Comparison of ENCODE assay signal across 35 cellular contexts in the genomic region with DNA sequence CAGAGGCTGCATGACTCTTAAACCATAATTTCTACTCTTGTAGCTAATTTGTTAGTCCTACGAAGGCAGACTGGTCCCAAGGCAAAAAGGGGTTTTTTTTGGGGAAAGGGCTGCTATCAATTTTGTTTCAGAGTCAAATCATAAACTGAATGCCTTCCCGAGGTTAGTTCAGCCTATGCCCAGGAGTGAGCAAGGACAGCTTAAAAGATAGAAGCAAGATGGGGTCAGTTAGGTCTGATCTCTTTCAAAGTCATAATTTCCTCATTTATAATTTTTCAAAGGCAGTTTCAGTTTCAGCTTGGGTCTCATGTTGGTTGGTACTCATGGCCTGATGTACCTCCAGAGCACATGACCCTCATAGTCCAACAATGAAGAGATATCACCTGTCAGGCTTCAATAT. TPM values are rescaled to one million over a fixed set of nuclear protein-coding genes. Genes with fewer than 3 reads are reported as not detected.
"Had no signal": no experiment of that assay in that cellular context is flagged by ENCODE, and none has a peak within 500 bp of the region (broad histone marks: within the 10 kb centered on the region; RNA-seq: fewer than 3 reads in every experiment).

No MANE protein-coding gene starts in this region.

- H3K9me3 ChIP-seq: adrenal gland, body of pancreas had no signal

- H3K4me3 Mint-ChIP-seq: activated B cell treated with CpG ODN at 0.5 μM for 24 hours; activated CD4-positive, alpha-beta memory T cell treated with anti-CD3 and anti-CD28 coated beads for 36 hours; activated naive CD4-positive, alpha-beta T cell treated with anti-CD3 and anti-CD28 coated beads for 36 hours; activated T-cell treated with anti-CD3 and anti-CD28 coated beads, Interleukin-2, amount 50 U/mL, for 4 hours; activated T-helper 1 cell treated with anti-CD3 and anti-CD28 coated beads, Interleukin-12 subunit alpha, Interleukin-12 subunit beta, Interleukin-2, Interleukin-4 antibody, amounts not matched to agents 30 ng/mL and 10 ng/mL and 1 ng/mL, durations not matched to agents 14 hours and 24 hours and 36 hours had no signal

- H3K4me3 ChIP-seq: adrenal gland, body of pancreas had no signal

- H3K27ac ChIP-seq: adrenal gland, body of pancreas, RWPE1, VCaP had no signal

- DNase-seq: activated B cell treated with CpG ODN at 0.5 μM for 24 hours; activated CD4-positive, alpha-beta memory T cell treated with anti-CD3 and anti-CD28 coated beads for 36 hours; activated CD4-positive, alpha-beta T cell treated with anti-CD3 and anti-CD28 coated beads for 4 hours; activated CD4-positive, alpha-beta T cell treated with anti-CD3 and anti-CD28 coated beads, Interleukin-2, amount 50 U/mL, for 1 hour; activated CD4-positive, CD25-positive, alpha-beta regulatory T cell treated with anti-CD3 and anti-CD28 coated beads, Interleukin-2, amount 50 U/mL, for 72 hours; activated CD8-positive, alpha-beta memory T cell treated with anti-CD3 and anti-CD28 coated beads, Interleukin-2, amount 50 U/mL, for 4 hours; activated gamma-delta T cell treated with Interleukin-2 at 50 U/mL for 16 hours; activated naive CD4-positive, alpha-beta T cell treated with anti-CD3 and anti-CD28 coated beads for 36 hours; activated T-cell treated with anti-CD3 and anti-CD28 coated beads for 4 hours; activated T-cell treated with anti-CD3 and anti-CD28 coated beads, Interleukin-2, amount 50 U/mL, for 4 hours; adrenal gland; body of pancreas; caudate nucleus; cerebellar nuclear complex; NCI-H1105; NCI-H1417 treated with DMSO at 0.1 percent for 48 hours; NCI-H187 treated with DMSO at 0.1 percent for 48 hours; NCI-H2081; NCI-H510A treated with DMSO at 0.1 percent for 48 hours; NCI-H69; NCI-H82; PC-3; SW 1271; T-helper 1 cell; T-helper 2 cell; T-helper 9 cell had no signal

- H3K27me3 ChIP-seq: adrenal gland, body of pancreas had no signal

- H3K27ac Mint-ChIP-seq: activated B cell treated with CpG ODN at 0.5 μM for 24 hours; activated CD4-positive, alpha-beta memory T cell treated with anti-CD3 and anti-CD28 coated beads for 36 hours; activated naive CD4-positive, alpha-beta T cell treated with anti-CD3 and anti-CD28 coated beads for 36 hours; activated naive CD4-positive, alpha-beta T cell treated with anti-CD3 and anti-CD28 coated beads, Interleukin-2, amount 50 U/mL, for 72 hours; activated T-helper 1 cell treated with anti-CD3 and anti-CD28 coated beads, Interleukin-12 subunit alpha, Interleukin-12 subunit beta, Interleukin-2, Interleukin-4 antibody, amounts not matched to agents 30 ng/mL and 10 ng/mL and 1 ng/mL, durations not matched to agents 14 hours and 24 hours and 36 hours had no signal

- FAIRE-seq: astrocyte, bronchial epithelial cell, RCC 7860 had no signal

- H3K4me1 ChIP-seq: adrenal gland, body of pancreas had no signal

- H3K36me3 Mint-ChIP-seq: activated CD4-positive, alpha-beta memory T cell treated with anti-CD3 and anti-CD28 coated beads for 36 hours; activated naive CD4-positive, alpha-beta T cell treated with anti-CD3 and anti-CD28 coated beads, Interleukin-2, amount 50 U/mL, for 72 hours had no signal

- ATAC-seq: activated naive CD4-positive, alpha-beta T cell treated with anti-CD3 and anti-CD28 coated beads, Interleukin-2, amount 50 U/mL, for 72 hours; activated T-cell treated with anti-CD3 and anti-CD28 coated beads, Interleukin-2, amount 50 U/mL, for 4 hours; body of pancreas; PC-3; Right ventricle myocardium inferior had no signal

- H3K9me3 Mint-ChIP-seq: activated B cell treated with CpG ODN at 0.5 μM for 24 hours; activated CD4-positive, alpha-beta memory T cell treated with anti-CD3 and anti-CD28 coated beads for 36 hours; activated naive CD4-positive, alpha-beta T cell treated with anti-CD3 and anti-CD28 coated beads for 36 hours; activated naive CD4-positive, alpha-beta T cell treated with anti-CD3 and anti-CD28 coated beads, Interleukin-2, amount 50 U/mL, for 72 hours; activated T-cell treated with anti-CD3 and anti-CD28 coated beads, Interleukin-2, amount 50 U/mL, for 4 hours; activated T-helper 1 cell treated with anti-CD3 and anti-CD28 coated beads, Interleukin-12 subunit alpha, Interleukin-12 subunit beta, Interleukin-2, Interleukin-4 antibody, amounts not matched to agents 30 ng/mL and 10 ng/mL and 1 ng/mL, durations not matched to agents 14 hours and 24 hours and 36 hours had no signal

- H3K36me3 ChIP-seq: adrenal gland had no signal

RNA-seq across cellular contexts. Expression of gene RXFP3, which starts 7.9 kb away (rescaled TPM):
- total RNA-seq: activated B cell treated with CpG ODN at 0.5 μM for 24 hours; activated CD4-positive, alpha-beta memory T cell treated with anti-CD3 and anti-CD28 coated beads for 36 hours; activated naive CD4-positive, alpha-beta T cell treated with anti-CD3 and anti-CD28 coated beads for 36 hours; activated naive CD4-positive, alpha-beta T cell treated with anti-CD3 and anti-CD28 coated beads, Interleukin-2, amount 50 U/mL, for 72 hours; activated T-cell treated with anti-CD3 and anti-CD28 coated beads, Interleukin-2, amount 50 U/mL, for 4 hours; activated T-helper 1 cell treated with anti-CD3 and anti-CD28 coated beads, Interleukin-12 subunit alpha, Interleukin-12 subunit beta, Interleukin-2, Interleukin-4 antibody, amounts not matched to agents 30 ng/mL and 10 ng/mL and 1 ng/mL, durations not matched to agents 14 hours and 24 hours and 36 hours; astrocyte; body of pancreas; bronchial epithelial cell; M059J; PC-3; Right ventricle myocardium inferior had no signal

RNA-seq across cellular contexts. Expression of gene ADAMTS12, which starts 36.5 kb away (rescaled TPM):
- total RNA-seq: activated B cell treated with CpG ODN at 0.5 μM for 24 hours; activated CD4-positive, alpha-beta memory T cell treated with anti-CD3 and anti-CD28 coated beads for 36 hours; activated naive CD4-positive, alpha-beta T cell treated with anti-CD3 and anti-CD28 coated beads for 36 hours; activated naive CD4-positive, alpha-beta T cell treated with anti-CD3 and anti-CD28 coated beads, Interleukin-2, amount 50 U/mL, for 72 hours; activated T-helper 1 cell treated with anti-CD3 and anti-CD28 coated beads, Interleukin-12 subunit alpha, Interleukin-12 subunit beta, Interleukin-2, Interleukin-4 antibody, amounts not matched to agents 30 ng/mL and 10 ng/mL and 1 ng/mL, durations not matched to agents 14 hours and 24 hours and 36 hours had no signal

RNA-seq across cellular contexts. Expression of gene SLC45A2, which starts 56.2 kb away (rescaled TPM):
- total RNA-seq: activated B cell treated with CpG ODN at 0.5 μM for 24 hours; activated CD4-positive, alpha-beta memory T cell treated with anti-CD3 and anti-CD28 coated beads for 36 hours; activated naive CD4-positive, alpha-beta T cell treated with anti-CD3 and anti-CD28 coated beads for 36 hours; activated T-cell treated with anti-CD3 and anti-CD28 coated beads, Interleukin-2, amount 50 U/mL, for 4 hours; adrenal gland; body of pancreas; bronchial epithelial cell; M059J; PC-3; Right ventricle myocardium inferior had no signal
